8 cellular contexts compared by ENCODE assay signal in the genomic region with DNA sequence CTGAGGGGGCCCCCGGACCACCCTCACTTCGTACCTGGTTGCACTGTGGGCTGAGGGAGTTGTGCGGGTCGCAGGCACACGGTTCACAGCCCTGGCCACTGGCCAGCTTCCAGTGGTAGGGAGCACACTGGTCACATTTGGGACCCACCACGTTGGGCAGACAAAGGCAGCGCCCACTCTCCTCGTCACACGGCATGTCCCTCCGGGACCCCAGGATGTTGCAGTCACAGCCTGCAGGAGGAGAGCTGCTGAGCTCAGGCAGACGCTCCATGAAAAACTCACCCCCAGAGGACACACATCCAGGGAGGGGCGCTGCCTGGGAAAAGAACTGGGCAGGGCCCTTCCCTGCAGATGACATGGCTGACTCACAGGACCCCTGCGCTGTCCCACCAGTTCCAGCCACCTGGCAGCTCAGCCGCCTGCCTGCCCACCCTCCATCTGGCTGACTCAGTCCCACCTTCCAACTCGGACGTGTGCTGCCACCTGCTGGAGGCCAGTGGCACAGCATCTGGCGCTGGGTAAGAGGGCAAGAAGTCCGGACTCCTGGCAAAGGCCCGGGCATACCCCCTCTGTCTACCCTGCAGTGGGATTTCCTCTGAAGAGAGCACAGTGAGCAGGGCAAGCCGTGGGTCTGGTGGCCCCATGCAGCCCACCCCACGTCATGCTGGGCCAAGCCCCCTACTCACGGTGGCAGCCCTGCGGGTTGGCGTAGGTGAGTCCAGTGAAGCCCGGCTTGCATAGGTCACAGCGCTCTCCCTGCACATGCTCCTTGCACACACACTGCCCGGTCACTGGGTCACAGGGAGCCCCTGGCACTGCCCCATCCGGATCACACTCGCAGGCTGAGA. TPM values are rescaled to one million over a fixed set of nuclear protein-coding genes. Genes with fewer than 3 reads are reported as not detected.
DNase-seq lines count a peak whose midpoint lies in the region; ATAC-seq and TF ChIP-seq lines count a peak whose summit lies in the region.

No MANE protein-coding gene starts in this region.

- H3K23ac ChIP-seq in neuronal stem cell (ENCODE audit: low read depth, low read length, poor library complexity), result peak overlapping the region; percentile 20

- peak overlapping the region; percentile 60 for H3K9ac ChIP-seq in neuronal stem cell (ENCODE audit: low read depth, low read length, poor library complexity)

- H3K27ac ChIP-seq in Peyer's patch, result no peak overlapping the region
- H3K27ac ChIP-seq in neuronal stem cell (replicated peaks; ENCODE audit: low read length), result no peak overlapping the region
- peak overlapping the region; percentile 26 for H3K27ac ChIP-seq in substantia nigra (ENCODE audit: low read depth, low read length, poor library complexity, severe bottlenecking)

- H3K14ac ChIP-seq in neuronal stem cell (ENCODE audit: low read length), result no peak overlapping the region

- H3K9me3 Mint-ChIP-seq in activated T-helper 1 cell treated with anti-CD3 and anti-CD28 coated beads, Interleukin-12 subunit alpha, Interleukin-12 subunit beta, Interleukin-2, Interleukin-4 antibody, amounts not matched to agents 30 ng/mL and 10 ng/mL and 1 ng/mL, durations not matched to agents 14 hours and 24 hours and 36 hours, result no peaks in the 10 kb centered on the region

- H2BK12ac ChIP-seq in neuronal stem cell (ENCODE audit: low read length), result peak overlapping the region; percentile 59

- peak; percentile 53 to 94 (median 81) for TF ChIP-seq CTCF in Peyer's patch (IDR thresholded peaks at IDR 0.05)
- TF ChIP-seq CTCF in fibroblast of pulmonary artery (IDR thresholded peaks at IDR 0.05; ENCODE audit: low read length, missing control alignments), result peak; percentile 97

- peaks cover 3% of the 10 kb centered on the region for H3K36me3 Mint-ChIP-seq in activated T-helper 1 cell treated with anti-CD3 and anti-CD28 coated beads, Interleukin-12 subunit alpha, Interleukin-12 subunit beta, Interleukin-2, Interleukin-4 antibody, amounts not matched to agents 30 ng/mL and 10 ng/mL and 1 ng/mL, durations not matched to agents 14 hours and 24 hours and 36 hours (ENCODE audit: low read depth)

- H3K4me2 ChIP-seq in neuronal stem cell (ENCODE audit: insufficient read depth, low read length, poor library complexity, severe bottlenecking), result no peak overlapping the region

- H2AFZ ChIP-seq in neuronal stem cell (ENCODE audit: low read length), result peak overlapping the region; percentile 50

- H2BK5ac ChIP-seq in neuronal stem cell (ENCODE audit: low read length), result peak overlapping the region; percentile 19

- H3K9me3 ChIP-seq in Peyer's patch (no peaks in the 10 kb centered on the region), neuronal stem cell (replicated peaks in 1 of 2; ENCODE audit: control insufficient read depth in 2 of 2, insufficient read depth in 1 of 2, low read depth in 1 of 2, low read length in 2 of 2) (no peaks in the 10 kb centered on the region)

- DNase-seq in DMS114 treated with DMSO at 0.1 percent for 48 hours (lab: John Stamatoyannopoulos, UW; ENCODE audit: unreplicated experiment), result peak; percentile 36
- peak; percentile 28 for DNase-seq in KG1 (lab: John Stamatoyannopoulos, UW)
- peak; percentile 61 to 86 (median 81) for DNase-seq in Peyer's patch
- peak; percentile 67 for DNase-seq in activated T-helper 1 cell treated with anti-CD3 and anti-CD28 coated beads, Interleukin-12 subunit alpha, Interleukin-12 subunit beta, Interleukin-2, Interleukin-4 antibody, amounts not matched to agents 30 ng/mL and 10 ng/mL and 1 ng/mL, durations not matched to agents 14 hours and 24 hours and 36 hours (ENCODE audit: low spot score)
- peak; percentile 77 for DNase-seq in fibroblast of pulmonary artery (ENCODE audit: low read depth)
- DNase-seq in neuronal stem cell (ENCODE audit: low spot score), result peak; percentile 85
- peak in 47 of 49 donors; percentile 23 to 87 (median 68) for DNase-seq in substantia nigra (lab: John Stamatoyannopoulos, UW)

- H3K79me1 ChIP-seq in neuronal stem cell (ENCODE audit: low read depth, low read length), result no peaks in the 10 kb centered on the region

- H3K27me3 Mint-ChIP-seq in activated T-helper 1 cell treated with anti-CD3 and anti-CD28 coated beads, Interleukin-12 subunit alpha, Interleukin-12 subunit beta, Interleukin-2, Interleukin-4 antibody, amounts not matched to agents 30 ng/mL and 10 ng/mL and 1 ng/mL, durations not matched to agents 14 hours and 24 hours and 36 hours (ENCODE audit: insufficient read depth), result no peaks in the 10 kb centered on the region

- peak; percentile 81 for ATAC-seq in GM21529 (IDR thresholded peaks at IDR 0.05; ENCODE audit: unreplicated experiment)

- H3K27me3 ChIP-seq in Peyer's patch (no peaks in the 10 kb centered on the region), neuronal stem cell (ENCODE audit: control insufficient read depth in 3 of 3, insufficient read depth in 3 of 3, low read depth in 1 of 3, low read length in 3 of 3) (peaks cover 0 to 4% (median 0%) of the 10 kb centered on the region in 3 experiments)

- peaks cover 16% of the 10 kb centered on the region for H3K4me1 Mint-ChIP-seq in activated T-helper 1 cell treated with anti-CD3 and anti-CD28 coated beads, Interleukin-12 subunit alpha, Interleukin-12 subunit beta, Interleukin-2, Interleukin-4 antibody, amounts not matched to agents 30 ng/mL and 10 ng/mL and 1 ng/mL, durations not matched to agents 14 hours and 24 hours and 36 hours (ENCODE audit: low read depth)

- no peak overlapping the region for H3K4me3 Mint-ChIP-seq in activated T-helper 1 cell treated with anti-CD3 and anti-CD28 coated beads, Interleukin-12 subunit alpha, Interleukin-12 subunit beta, Interleukin-2, Interleukin-4 antibody, amounts not matched to agents 30 ng/mL and 10 ng/mL and 1 ng/mL, durations not matched to agents 14 hours and 24 hours and 36 hours

- H3K4ac ChIP-seq in neuronal stem cell (ENCODE audit: low read length), result peak overlapping the region; percentile 42

- WGBS in neuronal stem cell (ENCODE audit: extremely low coverage in 2 of 2, insufficient read length in 2 of 2, insufficient replicate concordance in 1 of 2), 2 donors, result no CpG with 5 or more reads among the region's 29 CpGs

- peak overlapping the region; percentile 87 for H3K18ac ChIP-seq in neuronal stem cell (ENCODE audit: low read length)

- H2AK5ac ChIP-seq in neuronal stem cell (ENCODE audit: low read depth, low read length), result peak overlapping the region; percentile 64

- H3K4me3 ChIP-seq in Peyer's patch (no peak overlapping the region), fibroblast of pulmonary artery (replicated peaks; ENCODE audit: low read depth, low read length) (no peak overlapping the region), neuronal stem cell (ENCODE audit: low read length in 2 of 2) (peak overlapping the region in 1 of 2 donors; percentile 26)

- H2BK120ac ChIP-seq in neuronal stem cell (ENCODE audit: low read depth, low read length), result no peak overlapping the region

- H2BK15ac ChIP-seq in neuronal stem cell (ENCODE audit: low read length), result peak overlapping the region; percentile 81

- no peak for TF ChIP-seq POLR2A in Peyer's patch (IDR thresholded peaks at IDR 0.05)

- H4K91ac ChIP-seq in neuronal stem cell (ENCODE audit: low read depth, low read length, poor library complexity), result peak overlapping the region; percentile 58

- H3K27ac Mint-ChIP-seq in activated T-helper 1 cell treated with anti-CD3 and anti-CD28 coated beads, Interleukin-12 subunit alpha, Interleukin-12 subunit beta, Interleukin-2, Interleukin-4 antibody, amounts not matched to agents 30 ng/mL and 10 ng/mL and 1 ng/mL, durations not matched to agents 14 hours and 24 hours and 36 hours, result no peak overlapping the region

- H4K8ac ChIP-seq in neuronal stem cell (ENCODE audit: low read depth, low read length), result no peak overlapping the region

- peaks cover 0 to 11% (median 0%) of the 10 kb centered on the region in 4 donors for H3K4me1 ChIP-seq in Peyer's patch
- H3K4me1 ChIP-seq in neuronal stem cell (ENCODE audit: control insufficient read depth in 2 of 2, insufficient read depth in 1 of 2, low read depth in 1 of 2, low read length in 2 of 2), result peaks cover 0 to 6% of the 10 kb centered on the region in 2 donors

- intact Hi-C loops in activated T-helper 1 cell treated with anti-CD3 and anti-CD28 coated beads, Interleukin-12 subunit alpha, Interleukin-12 subunit beta, Interleukin-2, Interleukin-4 antibody, amounts not matched to agents 30 ng/mL and 10 ng/mL and 1 ng/mL, durations not matched to agents 14 hours and 24 hours and 36 hours (cut with micrococcal nuclease), result loop anchor here (1.0 to 2.0 kb wide), 6 partner anchors 23 to 120 kb away; no protein-coding TSS in a partner anchor

- H3K36me3 ChIP-seq in Peyer's patch (peaks cover 0 to 28% (median 0%) of the 10 kb centered on the region in 3 donors), neuronal stem cell (replicated peaks in 1 of 2; ENCODE audit: control insufficient read depth in 2 of 2, insufficient read depth in 2 of 2, low read length in 2 of 2) (no peaks in the 10 kb centered on the region)

RNA-seq across cellular contexts. Expression of a gene that starts 24.7 kb away (rescaled TPM):
- 100 to 1,000 TPM in 3 of 4 donors, 1 to 10 TPM in 1; 9.1 to 109 (median 104) TPM for total RNA-seq in Peyer's patch
- 15.8 and 18.3 TPM in 2 replicates for total RNA-seq in activated T-helper 1 cell treated with anti-CD3 and anti-CD28 coated beads, Interleukin-12 subunit alpha, Interleukin-12 subunit beta, Interleukin-2, Interleukin-4 antibody, amounts not matched to agents 30 ng/mL and 10 ng/mL and 1 ng/mL, durations not matched to agents 14 hours and 24 hours and 36 hours
- polyA plus RNA-seq in neuronal stem cell (2013, experiment 1 of 2), result 0.15 TPM
- 0.11 TPM for polyA plus RNA-seq in neuronal stem cell (2013, experiment 2 of 2)

RNA-seq across cellular contexts. Expression of a gene that starts 44.1 kb away (rescaled TPM):
- not detected for total RNA-seq in Peyer's patch
- 0.07 and 0.62 TPM in 2 replicates for total RNA-seq in activated T-helper 1 cell treated with anti-CD3 and anti-CD28 coated beads, Interleukin-12 subunit alpha, Interleukin-12 subunit beta, Interleukin-2, Interleukin-4 antibody, amounts not matched to agents 30 ng/mL and 10 ng/mL and 1 ng/mL, durations not matched to agents 14 hours and 24 hours and 36 hours
- 4.6 TPM for polyA plus RNA-seq in neuronal stem cell (2013, experiment 1 of 2)
- polyA plus RNA-seq in neuronal stem cell (2013, experiment 2 of 2), result 4.4 TPM

RNA-seq across cellular contexts. Expression of a gene that starts 47.6 kb away (rescaled TPM):
- total RNA-seq in Peyer's patch, result 10 to 100 TPM in 3 of 4 donors, 1 to 10 TPM in 1; 2.3 to 70.4 (median 14.1) TPM
- 501 and 509 TPM in 2 replicates for total RNA-seq in activated T-helper 1 cell treated with anti-CD3 and anti-CD28 coated beads, Interleukin-12 subunit alpha, Interleukin-12 subunit beta, Interleukin-2, Interleukin-4 antibody, amounts not matched to agents 30 ng/mL and 10 ng/mL and 1 ng/mL, durations not matched to agents 14 hours and 24 hours and 36 hours
- polyA plus RNA-seq in neuronal stem cell (2013, experiment 1 of 2), result 1.4 TPM
- polyA plus RNA-seq in neuronal stem cell (2013, experiment 2 of 2), result 1.1 TPM

Comparison
In these comparisons a context has a peak if more than half of its experiments do, and no peak if none do; other contexts are left out.
1. DNase-seq: peak in every context shown above with its lines; median percentile 85 in neuronal stem cell; 81 in Peyer's patch; 77 in fibroblast of pulmonary artery; 68 in substantia nigra; 67 in activated T-helper 1 cell treated with anti-CD3 and anti-CD28 coated beads, Interleukin-12 subunit alpha, Interleukin-12 subunit beta, Interleukin-2, Interleukin-4 antibody, amounts not matched to agents 30 ng/mL and 10 ng/mL and 1 ng/mL, durations not matched to agents 14 hours and 24 hours and 36 hours; 36 in DMS114 treated with DMSO at 0.1 percent for 48 hours; 28 in KG1.